ENCODE assay signal across 8 cellular contexts in genomic region chr5:148457183-148457620, GRCh38.
A peak's percentile ranks its signal among the peaks of the same experiment; 100 is the strongest.
DNase-seq lines count a peak whose midpoint lies in the region; FAIRE-seq and TF ChIP-seq lines count a peak whose summit lies in the region.

No MANE protein-coding gene starts in this region.

- no peak overlapping the region for H2AFZ ChIP-seq in smooth muscle cell (ENCODE audit: low read depth)

- H4K20me1 ChIP-seq in smooth muscle cell (ENCODE audit: low read depth): no peaks in the 10 kb centered on the region

- H3K79me2 ChIP-seq in smooth muscle cell (ENCODE audit: low read depth): no peaks in the 10 kb centered on the region

- H3K9me3 ChIP-seq in HAP-1 (no peaks in the 10 kb centered on the region), smooth muscle cell (replicated peaks; ENCODE audit: low read depth) (no peaks in the 10 kb centered on the region)

- FAIRE-seq in bronchial epithelial cell (lab: Jason Lieb, UNC): no peak

- H3K4me3 ChIP-seq in HAP-1 (no peak overlapping the region), bronchial epithelial cell (ENCODE audit: low read depth, low read length) (no peak overlapping the region), smooth muscle cell (no peak overlapping the region)

- H3K9ac ChIP-seq in smooth muscle cell (ENCODE audit: low read depth): no peak overlapping the region

- 47% methylated on average over 5 of the region's 5 CpGs for WGBS in smooth muscle cell (ENCODE audit: low lambda C conversion rate)

- H3K9me3 Mint-ChIP-seq in T-helper 2 cell treated with Interferon-gamma antibody and Interleukin-4, amounts not matched to agents 5 μg/mL and 100 μg/mL, for 36 hours: no peaks in the 10 kb centered on the region

- DNase-seq in HAP-1 (ENCODE audit: low spot score in 2 of 2) (peak; percentile 26 to 36), NCI-H1930 (lab: John Stamatoyannopoulos, UW) (peak; percentile 22 to 29), bronchial epithelial cell (ENCODE audit: low read depth) (peak; percentile 38), smooth muscle cell (lab: John Stamatoyannopoulos, UW; ENCODE audit: unreplicated experiment) (no peak), KG1 (lab: John Stamatoyannopoulos, UW) (no peak)
- DNase-seq in T-helper 2 cell treated with Interferon-gamma antibody and Interleukin-4, amounts not matched to agents 5 μg/mL and 100 μg/mL, for 36 hours (ENCODE audit: low spot score): no peak
- DNase-seq in NK-92 treated with Interleukin-12 subunit alpha and Interleukin-12 subunit beta, amount 100 ng/mL, for 24 hours (lab: John Stamatoyannopoulos, UW): no peak

- H3K4me3 Mint-ChIP-seq in T-helper 2 cell treated with Interferon-gamma antibody and Interleukin-4, amounts not matched to agents 5 μg/mL and 100 μg/mL, for 36 hours: no peak overlapping the region

- H3K4me1 ChIP-seq in HAP-1 (no peaks in the 10 kb centered on the region), smooth muscle cell (ENCODE audit: low read depth) (no peaks in the 10 kb centered on the region)

- no peak overlapping the region for H3K4me2 ChIP-seq in smooth muscle cell

- no peak overlapping the region for H3K27ac ChIP-seq in smooth muscle cell (ENCODE audit: low read depth)

- H3K36me3 ChIP-seq in HAP-1 (replicated peaks): no peaks in the 10 kb centered on the region
- H3K36me3 ChIP-seq in bronchial epithelial cell (ENCODE audit: control insufficient read depth, insufficient read depth, low read length): no peaks in the 10 kb centered on the region
- no peaks in the 10 kb centered on the region for H3K36me3 ChIP-seq in smooth muscle cell (ENCODE audit: low read depth)

- in situ Hi-C loops in HAP-1 (cut with MboI; ENCODE audit: low sequenced_read_pairs): no loop called here

- H3K36me3 Mint-ChIP-seq in T-helper 2 cell treated with Interferon-gamma antibody and Interleukin-4, amounts not matched to agents 5 μg/mL and 100 μg/mL, for 36 hours (ENCODE audit: low read depth): no peaks in the 10 kb centered on the region

- no peaks in the 10 kb centered on the region for H3F3A ChIP-seq in smooth muscle cell (ENCODE audit: low read depth)

- H3K27me3 ChIP-seq in HAP-1 (ENCODE audit: low read depth) (no peaks in the 10 kb centered on the region; the same call in 1 of the 2 replicates), bronchial epithelial cell (ENCODE audit: control insufficient read depth, insufficient read depth, low read length) (no peaks in the 10 kb centered on the region), smooth muscle cell (ENCODE audit: low read depth) (no peaks in the 10 kb centered on the region)

- peak; percentile 41 for TF ChIP-seq CTCF in GM12873 (IDR thresholded peaks at IDR 0.05; ENCODE audit: insufficient read depth, low read depth, low read length, missing control alignments)
- peak; percentile 50 for TF ChIP-seq CTCF in bronchial epithelial cell (IDR thresholded peaks at IDR 0.05; ENCODE audit: insufficient read depth, low read length, severe bottlenecking)
- peak; percentile 35 for TF ChIP-seq CTCF in smooth muscle cell (IDR thresholded peaks at IDR 0.05; ENCODE audit: borderline replicate concordance, insufficient read depth, poor library complexity, severe bottlenecking)

- no peak overlapping the region for H3K27ac Mint-ChIP-seq in T-helper 2 cell treated with Interferon-gamma antibody and Interleukin-4, amounts not matched to agents 5 μg/mL and 100 μg/mL, for 36 hours

- peaks cover 27% of the 10 kb centered on the region for H3K27me3 Mint-ChIP-seq in T-helper 2 cell treated with Interferon-gamma antibody and Interleukin-4, amounts not matched to agents 5 μg/mL and 100 μg/mL, for 36 hours (ENCODE audit: low read depth)

- H3K4me1 Mint-ChIP-seq in T-helper 2 cell treated with Interferon-gamma antibody and Interleukin-4, amounts not matched to agents 5 μg/mL and 100 μg/mL, for 36 hours (ENCODE audit: low read depth): no peaks in the 10 kb centered on the region

Comparison
In these comparisons a context has a peak if more than half of its experiments do, and no peak if none do; other contexts are left out.
1. DNase-seq: peak in HAP-1 (2 of 2), NCI-H1930 (2 of 2) and bronchial epithelial cell (single experiment); none in smooth muscle cell (single experiment), T-helper 2 cell treated with Interferon-gamma antibody and Interleukin-4, amounts not matched to agents 5 μg/mL and 100 μg/mL, for 36 hours (single experiment), KG1 (single experiment) and NK-92 treated with Interleukin-12 subunit alpha and Interleukin-12 subunit beta, amount 100 ng/mL, for 24 hours (single experiment).
2. Peak in every context shown above with its lines, with median percentiles within 50 percentile points of each other: CTCF ChIP-seq.